ENCODE assay signal across 8 cellular contexts in the genomic region with DNA sequence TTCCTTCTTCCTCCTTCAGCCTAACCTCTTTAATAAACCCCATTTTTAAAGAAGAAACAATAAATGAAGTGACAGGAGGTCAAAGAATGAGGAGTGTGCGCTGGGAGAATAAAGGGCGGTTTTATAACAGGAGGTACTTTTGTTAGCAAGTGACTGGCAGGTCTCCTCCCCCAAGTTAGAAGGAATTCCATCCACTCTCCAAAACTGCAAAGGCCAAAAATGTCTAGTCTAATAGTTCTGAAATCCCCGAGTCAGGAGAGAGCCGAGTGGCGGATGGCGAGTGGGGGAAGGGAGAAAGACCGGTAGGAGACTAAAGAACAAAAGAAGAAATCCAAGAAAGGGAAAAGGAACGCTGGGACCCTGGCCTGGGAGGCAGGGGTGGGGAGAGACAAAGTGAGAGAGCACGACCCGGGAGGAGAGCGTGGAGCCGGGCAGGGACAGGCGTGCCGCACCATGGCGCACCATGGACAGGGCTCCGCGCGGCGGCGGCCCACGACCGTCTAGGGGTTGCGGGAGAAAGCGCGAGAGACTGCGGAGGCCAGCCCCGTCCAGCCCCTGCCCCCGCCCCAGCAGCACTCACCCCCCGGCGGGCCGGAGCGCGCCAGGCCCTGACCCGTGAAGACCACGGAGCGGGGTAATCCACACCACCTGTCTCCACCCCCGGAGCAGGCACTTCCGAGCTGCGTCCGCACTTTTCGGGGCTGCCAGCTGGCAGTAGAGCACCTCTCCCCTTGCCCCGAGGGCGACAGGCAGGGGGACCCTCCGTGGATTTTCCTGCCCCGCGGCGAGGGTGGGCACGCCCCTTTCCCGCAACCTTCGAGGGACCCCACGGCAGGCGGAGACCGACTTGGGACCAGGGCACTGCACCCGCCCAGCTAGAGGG. TPM values are rescaled to one million over a fixed set of nuclear protein-coding genes. Genes with fewer than 3 reads are reported as not detected.
A peak's percentile ranks its signal among the peaks of the same experiment; 100 is the strongest.
DNase-seq lines count a peak whose midpoint lies in the region; ATAC-seq, FAIRE-seq and TF ChIP-seq lines count a peak whose summit lies in the region.

No MANE protein-coding gene starts in this region.

- H3K4me3 Mint-ChIP-seq in activated naive CD4-positive, alpha-beta T cell treated with anti-CD3 and anti-CD28 coated beads, Interleukin-2, amount 50 U/mL, for 24 hours = peak overlapping the region; percentile 17
- H3K4me3 Mint-ChIP-seq in activated naive CD8-positive, alpha-beta T cell treated with anti-CD3 and anti-CD28 coated beads, Interleukin-2, amount 10 ng/mL, durations not matched to agents 7 days and 5 days = peak overlapping the region; percentile 22

- TF ChIP-seq EP300 in stomach (IDR thresholded peaks at IDR 0.05) = no peak

- TF ChIP-seq CTCF in stomach (IDR thresholded peaks at IDR 0.05) = no peak

- H3K27ac Mint-ChIP-seq in activated naive CD4-positive, alpha-beta T cell treated with anti-CD3 and anti-CD28 coated beads, Interleukin-2, amount 50 U/mL, for 24 hours = no peak overlapping the region
- H3K27ac Mint-ChIP-seq in activated naive CD4-positive, alpha-beta T cell treated with anti-CD3 and anti-CD28 coated beads, Interleukin-2, amount 50 U/mL, for 72 hours = peak overlapping the region in 1 of 2 donors; percentile 44
- no peak overlapping the region for H3K27ac Mint-ChIP-seq in activated naive CD8-positive, alpha-beta T cell treated with anti-CD3 and anti-CD28 coated beads, Interleukin-2, amount 10 ng/mL, durations not matched to agents 7 days and 5 days

- H3K27ac ChIP-seq in iPS DF 6.9 (ENCODE audit: low read length) = no peak overlapping the region
- H3K27ac ChIP-seq in stomach = peak overlapping the region in 3 of 5 donors; percentile 42 to 90 (median 71)
- H3K27ac ChIP-seq in small intestine (ENCODE audit: low read depth in 1 of 2, low read length in 1 of 2) = no peak overlapping the region

- H3K4me1 ChIP-seq in iPS DF 6.9 (ENCODE audit: control insufficient read depth, insufficient read depth, low read length) = no peaks in the 10 kb centered on the region
- H3K4me1 ChIP-seq in stomach = peaks cover 12 to 36% (median 30%) of the 10 kb centered on the region in 4 donors
- no peaks in the 10 kb centered on the region for H3K4me1 ChIP-seq in small intestine (ENCODE audit: control insufficient read depth in 2 of 2, insufficient read depth in 1 of 2, low read depth in 1 of 2, low read length in 1 of 2)

- peak overlapping the region; percentile 75 for H3K4me3 ChIP-seq in iPS DF 6.9 (ENCODE audit: low read length)
- peak overlapping the region; percentile 60 to 82 (median 71) for H3K4me3 ChIP-seq in stomach
- no peak overlapping the region for H3K4me3 ChIP-seq in small intestine (ENCODE audit: low read depth in 1 of 2, low read length in 2 of 2)

- peaks cover 43% of the 10 kb centered on the region for H3K27me3 Mint-ChIP-seq in activated naive CD4-positive, alpha-beta T cell treated with anti-CD3 and anti-CD28 coated beads, Interleukin-2, amount 50 U/mL, for 24 hours
- peaks cover 30% of the 10 kb centered on the region for H3K27me3 Mint-ChIP-seq in activated naive CD8-positive, alpha-beta T cell treated with anti-CD3 and anti-CD28 coated beads, Interleukin-2, amount 10 ng/mL, durations not matched to agents 7 days and 5 days

- H3K4me1 Mint-ChIP-seq in activated naive CD4-positive, alpha-beta T cell treated with anti-CD3 and anti-CD28 coated beads, Interleukin-2, amount 50 U/mL, for 24 hours = peaks cover 13% of the 10 kb centered on the region
- H3K4me1 Mint-ChIP-seq in activated naive CD8-positive, alpha-beta T cell treated with anti-CD3 and anti-CD28 coated beads, Interleukin-2, amount 10 ng/mL, durations not matched to agents 7 days and 5 days = peaks cover 5% of the 10 kb centered on the region

- FAIRE-seq in small intestine (lab: Jason Lieb, UNC) = no peak

- WGBS in iPS DF 6.9 (ENCODE audit: insufficient coverage, insufficient read length) = no CpG with 5 or more reads among the region's 54 CpGs
- WGBS in stomach, 5 donors = 2 to 15% (median 4%) methylated on average over 9 to 54 of the region's 54 CpGs
- WGBS in small intestine, 3 donors = 4 to 8% (median 7%) methylated on average over 47 to 54 of the region's 54 CpGs

- ATAC-seq in activated naive CD4-positive, alpha-beta T cell treated with anti-CD3 and anti-CD28 coated beads, Interleukin-2, amount 50 U/mL, for 72 hours = no peak
- ATAC-seq in activated naive CD8-positive, alpha-beta T cell treated with anti-CD3 and anti-CD28 coated beads, Interleukin-2, amount 10 ng/mL, durations not matched to agents 7 days and 5 days (ENCODE audit: low read depth) = no peak
- ATAC-seq in GM19328 (IDR thresholded peaks at IDR 0.05; ENCODE audit: unreplicated experiment) (no peak), GM19397 (IDR thresholded peaks at IDR 0.05; ENCODE audit: unreplicated experiment) (no peak)

- POLR2A ChIA-PET in activated naive CD8-positive, alpha-beta T cell treated with anti-CD3 and anti-CD28 coated beads, Interleukin-2, amount 10 ng/mL, durations not matched to agents 7 days and 5 days (lab: Charles Lee) = no interaction called here

- TF ChIP-seq POLR2A in stomach (IDR thresholded peaks at IDR 0.05) = no peak

- intact Hi-C loops in stomach (cut with DNase I; ENCODE audit: low total_unique reads) = no loop called here

- no peaks in the 10 kb centered on the region for H3K9me3 ChIP-seq in iPS DF 6.9 (ENCODE audit: control insufficient read depth, insufficient read depth, low read length)
- no peaks in the 10 kb centered on the region for H3K9me3 ChIP-seq in stomach
- no peaks in the 10 kb centered on the region for H3K9me3 ChIP-seq in small intestine (ENCODE audit: control insufficient read depth, low read depth)

- H3K36me3 ChIP-seq in iPS DF 6.9 (ENCODE audit: control insufficient read depth, insufficient read depth, low read length) (no peaks in the 10 kb centered on the region), stomach (no peaks in the 10 kb centered on the region), small intestine (ENCODE audit: control insufficient read depth in 2 of 2, insufficient read depth in 2 of 2, low read length in 2 of 2) (no peaks in the 10 kb centered on the region)

- no peaks in the 10 kb centered on the region for H3K36me3 Mint-ChIP-seq in activated naive CD4-positive, alpha-beta T cell treated with anti-CD3 and anti-CD28 coated beads, Interleukin-2, amount 50 U/mL, for 24 hours
- peaks cover 22 to 23% of the 10 kb centered on the region in 2 donors for H3K36me3 Mint-ChIP-seq in activated naive CD4-positive, alpha-beta T cell treated with anti-CD3 and anti-CD28 coated beads, Interleukin-2, amount 50 U/mL, for 72 hours
- peaks cover 7% of the 10 kb centered on the region for H3K36me3 Mint-ChIP-seq in activated naive CD8-positive, alpha-beta T cell treated with anti-CD3 and anti-CD28 coated beads, Interleukin-2, amount 10 ng/mL, durations not matched to agents 7 days and 5 days

- DNase-seq in activated naive CD4-positive, alpha-beta T cell treated with anti-CD3 and anti-CD28 coated beads, Interleukin-2, amount 50 U/mL, for 72 hours (ENCODE audit: low spot score in 2 of 2) = no peak
- peak; percentile 25 for DNase-seq in activated naive CD8-positive, alpha-beta T cell treated with anti-CD3 and anti-CD28 coated beads, Interleukin-2, amount 10 ng/mL, durations not matched to agents 7 days and 5 days
- DNase-seq in iPS DF 6.9 (ENCODE audit: low read depth, low spot score) = no peak
- DNase-seq in stomach = peak; percentile 36
- no peak for DNase-seq in small intestine

- H3K9me3 Mint-ChIP-seq in activated naive CD4-positive, alpha-beta T cell treated with anti-CD3 and anti-CD28 coated beads, Interleukin-2, amount 50 U/mL, for 24 hours = peaks cover 10% of the 10 kb centered on the region
- peaks cover 0 to 3% of the 10 kb centered on the region in 2 donors for H3K9me3 Mint-ChIP-seq in activated naive CD4-positive, alpha-beta T cell treated with anti-CD3 and anti-CD28 coated beads, Interleukin-2, amount 50 U/mL, for 72 hours
- peaks cover 2% of the 10 kb centered on the region for H3K9me3 Mint-ChIP-seq in activated naive CD8-positive, alpha-beta T cell treated with anti-CD3 and anti-CD28 coated beads, Interleukin-2, amount 10 ng/mL, durations not matched to agents 7 days and 5 days

- H3K27me3 ChIP-seq in iPS DF 6.9 (ENCODE audit: control insufficient read depth, insufficient read depth, low read length) = no peaks in the 10 kb centered on the region; the same call in 1 of the 2 replicates
- peaks cover 0 to 82% (median 34%) of the 10 kb centered on the region in 3 donors for H3K27me3 ChIP-seq in stomach
- peaks cover 15 to 25% of the 10 kb centered on the region in 2 donors for H3K27me3 ChIP-seq in small intestine (ENCODE audit: control insufficient read depth in 2 of 2, insufficient read depth in 2 of 2, low read length in 2 of 2)

RNA-seq across cellular contexts. Expression of a gene that starts 1.6 kb away (rescaled TPM):
- total RNA-seq in activated naive CD4-positive, alpha-beta T cell treated with anti-CD3 and anti-CD28 coated beads, Interleukin-2, amount 50 U/mL, for 72 hours = under 1 TPM; 0.05 to 0.23 TPM
- total RNA-seq in activated naive CD8-positive, alpha-beta T cell treated with anti-CD3 and anti-CD28 coated beads, Interleukin-2, amount 10 ng/mL, durations not matched to agents 7 days and 5 days = not detected
- 10 to 100 TPM in 2 of 5 donors, 1 to 10 TPM in 2, under 1 TPM in 1; 0.58 to 21.9 (median 9.2) TPM for total RNA-seq in stomach
- 1 to 10 TPM; 1.3 to 3.7 (median 1.5) TPM for polyA plus RNA-seq in stomach
- 1 to 10 TPM in 2 of 3 donors, not detected in 1; 1.1 to 1.5 TPM for polyA plus RNA-seq in small intestine

Comparison
In these comparisons a context has a peak if more than half of its experiments do, and no peak if none do; other contexts are left out.
1. DNase-seq: peak in activated naive CD8-positive, alpha-beta T cell treated with anti-CD3 and anti-CD28 coated beads, Interleukin-2, amount 10 ng/mL, durations not matched to agents 7 days and 5 days (single experiment) and stomach (single experiment); none in activated naive CD4-positive, alpha-beta T cell treated with anti-CD3 and anti-CD28 coated beads, Interleukin-2, amount 50 U/mL, for 72 hours (0 of 2), iPS DF 6.9 (single experiment) and small intestine (single experiment).
2. H3K27ac ChIP-seq: peak in stomach (3 of 5); none in iPS DF 6.9 (single experiment) and small intestine (0 of 2).
3. H3K4me3 ChIP-seq: peak in iPS DF 6.9 (single experiment) and stomach (4 of 4); none in small intestine (0 of 2).